Comparison of ENCODE assay signal across 1 cellular context in genomic region chr11:62880231-62880802, GRCh38.
TF ChIP-seq lines count a peak whose summit lies in the region.

No MANE protein-coding gene starts in this region.

TF ChIP-seq in GM12878, 131 proteins besides CTCF, POLR2A, EP300 and RAD21:
- TF ChIP-seq ZNF217 (IDR thresholded peaks at IDR 0.05) = peak; percentile 4; the same call in 1 of the 2 replicates
- TF ChIP-seq, protein P1, sequence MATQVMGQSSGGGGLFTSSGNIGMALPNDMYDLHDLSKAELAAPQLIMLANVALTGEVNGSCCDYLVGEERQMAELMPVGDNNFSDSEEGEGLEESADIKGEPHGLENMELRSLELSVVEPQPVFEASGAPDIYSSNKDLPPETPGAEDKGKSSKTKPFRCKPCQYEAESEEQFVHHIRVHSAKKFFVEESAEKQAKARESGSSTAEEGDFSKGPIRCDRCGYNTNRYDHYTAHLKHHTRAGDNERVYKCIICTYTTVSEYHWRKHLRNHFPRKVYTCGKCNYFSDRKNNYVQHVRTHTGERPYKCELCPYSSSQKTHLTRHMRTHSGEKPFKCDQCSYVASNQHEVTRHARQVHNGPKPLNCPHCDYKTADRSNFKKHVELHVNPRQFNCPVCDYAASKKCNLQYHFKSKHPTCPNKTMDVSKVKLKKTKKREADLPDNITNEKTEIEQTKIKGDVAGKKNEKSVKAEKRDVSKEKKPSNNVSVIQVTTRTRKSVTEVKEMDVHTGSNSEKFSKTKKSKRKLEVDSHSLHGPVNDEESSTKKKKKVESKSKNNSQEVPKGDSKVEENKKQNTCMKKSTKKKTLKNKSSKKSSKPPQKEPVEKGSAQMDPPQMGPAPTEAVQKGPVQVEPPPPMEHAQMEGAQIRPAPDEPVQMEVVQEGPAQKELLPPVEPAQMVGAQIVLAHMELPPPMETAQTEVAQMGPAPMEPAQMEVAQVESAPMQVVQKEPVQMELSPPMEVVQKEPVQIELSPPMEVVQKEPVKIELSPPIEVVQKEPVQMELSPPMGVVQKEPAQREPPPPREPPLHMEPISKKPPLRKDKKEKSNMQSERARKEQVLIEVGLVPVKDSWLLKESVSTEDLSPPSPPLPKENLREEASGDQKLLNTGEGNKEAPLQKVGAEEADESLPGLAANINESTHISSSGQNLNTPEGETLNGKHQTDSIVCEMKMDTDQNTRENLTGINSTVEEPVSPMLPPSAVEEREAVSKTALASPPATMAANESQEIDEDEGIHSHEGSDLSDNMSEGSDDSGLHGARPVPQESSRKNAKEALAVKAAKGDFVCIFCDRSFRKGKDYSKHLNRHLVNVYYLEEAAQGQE (IDR thresholded peaks at IDR 0.05; ENCODE audit: low read depth, low read length) = no peak
- TF ChIP-seq CREB1 (IDR thresholded peaks at IDR 0.05; ENCODE audit: low read depth) = peak; percentile 12; the same call in 1 of the 2 replicates
- no peak for TF ChIP-seq HDAC6 (IDR thresholded peaks at IDR 0.05; ENCODE audit: unreplicated experiment)
- no peak for TF ChIP-seq BMI1 (IDR thresholded peaks at IDR 0.05; ENCODE audit: borderline replicate concordance)
- TF ChIP-seq, protein P2, sequence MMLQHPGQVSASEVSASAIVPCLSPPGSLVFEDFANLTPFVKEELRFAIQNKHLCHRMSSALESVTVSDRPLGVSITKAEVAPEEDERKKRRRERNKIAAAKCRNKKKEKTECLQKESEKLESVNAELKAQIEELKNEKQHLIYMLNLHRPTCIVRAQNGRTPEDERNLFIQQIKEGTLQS (IDR thresholded peaks at IDR 0.05; ENCODE audit: borderline replicate concordance, extremely low read depth, low read depth, low read length) = no peak
- peak in 1 of 2 experiments; percentile 92; a peak in 1 of 3 replicates for TF ChIP-seq EGR1 (IDR thresholded peaks at IDR 0.05; ENCODE audit: borderline replicate concordance in 1 of 2, low read depth in 2 of 2, low read length in 2 of 2)
- peak; percentile 40 for TF ChIP-seq IKZF1 (conservative IDR thresholded peaks at IDR 0.05)
- TF ChIP-seq RELB (IDR thresholded peaks at IDR 0.05; ENCODE audit: low read depth) = peak; percentile 98
- TF ChIP-seq, protein P3, sequence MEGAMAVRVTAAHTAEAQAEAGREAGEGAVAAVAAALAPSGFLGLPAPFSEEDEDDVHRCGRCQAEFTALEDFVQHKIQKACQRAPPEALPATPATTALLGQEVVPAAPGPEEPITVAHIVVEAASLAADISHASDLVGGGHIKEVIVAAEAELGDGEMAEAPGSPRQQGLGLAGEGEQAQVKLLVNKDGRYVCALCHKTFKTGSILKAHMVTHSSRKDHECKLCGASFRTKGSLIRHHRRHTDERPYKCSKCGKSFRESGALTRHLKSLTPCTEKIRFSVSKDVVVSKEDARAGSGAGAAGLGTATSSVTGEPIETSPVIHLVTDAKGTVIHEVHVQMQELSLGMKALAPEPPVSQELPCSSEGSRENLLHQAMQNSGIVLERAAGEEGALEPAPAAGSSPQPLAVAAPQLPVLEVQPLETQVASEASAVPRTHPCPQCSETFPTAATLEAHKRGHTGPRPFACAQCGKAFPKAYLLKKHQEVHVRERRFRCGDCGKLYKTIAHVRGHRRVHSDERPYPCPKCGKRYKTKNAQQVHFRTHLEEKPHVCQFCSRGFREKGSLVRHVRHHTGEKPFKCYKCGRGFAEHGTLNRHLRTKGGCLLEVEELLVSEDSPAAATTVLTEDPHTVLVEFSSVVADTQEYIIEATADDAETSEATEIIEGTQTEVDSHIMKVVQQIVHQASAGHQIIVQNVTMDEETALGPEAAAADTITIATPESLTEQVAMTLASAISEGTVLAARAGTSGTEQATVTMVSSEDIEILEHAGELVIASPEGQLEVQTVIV (IDR thresholded peaks at IDR 0.05; ENCODE audit: borderline replicate concordance, partially characterized antibody) = peak; percentile 27
- 0 out of 2 replicates have a peak, but pooled peaks have one; percentile 5 for TF ChIP-seq RFX5 (IDR thresholded peaks at IDR 0.05; ENCODE audit: low read depth, low read length)
- peak; percentile 100 for TF ChIP-seq WRNIP1 (IDR thresholded peaks at IDR 0.05; ENCODE audit: borderline replicate concordance, low read depth, low read length)
- no peak for TF ChIP-seq FOXK2 (IDR thresholded peaks at IDR 0.05)
- peak; percentile 29 for TF ChIP-seq MEF2B (IDR thresholded peaks at IDR 0.05; ENCODE audit: partially characterized antibody, poor library complexity, severe bottlenecking)
- 0 out of 2 replicates have a peak, but pooled peaks have one; percentile 7 for TF ChIP-seq BACH1 (IDR thresholded peaks at IDR 0.05; ENCODE audit: borderline replicate concordance)
- TF ChIP-seq HDGF (IDR thresholded peaks at IDR 0.05) = peak; percentile 71
- TF ChIP-seq, protein P4, sequence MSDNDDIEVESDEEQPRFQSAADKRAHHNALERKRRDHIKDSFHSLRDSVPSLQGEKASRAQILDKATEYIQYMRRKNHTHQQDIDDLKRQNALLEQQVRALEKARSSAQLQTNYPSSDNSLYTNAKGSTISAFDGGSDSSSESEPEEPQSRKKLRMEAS (IDR thresholded peaks at IDR 0.05; ENCODE audit: low read depth, low read length) = peak; percentile 10; the same call in 1 of the 2 replicates
- peak; percentile 54; the same call in 1 of the 2 replicates for TF ChIP-seq ZBTB40 (IDR thresholded peaks at IDR 0.05; ENCODE audit: borderline replicate concordance)
- TF ChIP-seq SMAD5 (IDR thresholded peaks at IDR 0.05; ENCODE audit: low read depth) = peak; percentile 1; the same call in 1 of the 2 replicates
- peak; percentile 68 for TF ChIP-seq NR2F1 (conservative IDR thresholded peaks at IDR 0.05)
- TF ChIP-seq IKZF2 (IDR thresholded peaks at IDR 0.05) = peak; percentile 51 to 71
- no peak for TF ChIP-seq HCFC1 (IDR thresholded peaks at IDR 0.05; ENCODE audit: low read length)
- 0 out of 2 replicates have a peak, but pooled peaks have one; percentile 30 for TF ChIP-seq MTA2 (IDR thresholded peaks at IDR 0.05; ENCODE audit: low read depth)
- no peak for TF ChIP-seq RELA (IDR thresholded peaks at IDR 0.05; ENCODE audit: borderline replicate concordance, partially characterized antibody)
